11 cellular contexts compared by ENCODE assay signal in the genomic region with DNA sequence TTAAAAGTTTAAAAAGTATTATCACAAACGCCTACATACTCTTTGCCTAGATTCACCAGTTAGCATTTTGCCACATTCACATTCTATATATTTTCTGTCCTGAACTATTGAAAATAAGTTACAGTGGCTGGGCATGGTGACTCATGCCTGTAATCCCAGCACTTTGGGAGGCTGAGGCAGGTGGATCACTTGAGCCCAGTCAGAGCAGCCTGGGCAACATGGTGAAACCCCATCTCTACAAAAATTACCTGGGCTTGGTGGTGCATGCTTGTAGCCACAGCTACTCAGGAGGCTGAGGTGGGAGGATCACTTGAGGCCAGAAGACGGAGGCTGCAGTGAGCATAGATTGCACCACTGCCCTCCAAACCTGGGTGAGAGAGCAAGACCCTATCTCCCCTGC. TPM values are rescaled to one million over a fixed set of nuclear protein-coding genes. Genes with fewer than 3 reads are reported as not detected.
A peak's percentile ranks its signal among the peaks of the same experiment; 100 is the strongest.
DNase-seq lines count a peak whose midpoint lies in the region; ATAC-seq and TF ChIP-seq lines count a peak whose summit lies in the region.
"Had no signal": no experiment of that assay in that cellular context is flagged by ENCODE, and none has a peak within 500 bp of the region (broad histone marks: within the 10 kb centered on the region; RNA-seq: fewer than 3 reads in every experiment).

No MANE protein-coding gene starts in this region.

- H3K4me3 Mint-ChIP-seq in activated T-cell treated with anti-CD3 and anti-CD28 coated beads, Interleukin-2, amount 50 U/mL, for 72 hours, result peak overlapping the region; percentile 47 to 82

- TF ChIP-seq CTCF in A673 (conservative IDR thresholded peaks at IDR 0.05; ENCODE audit: low read depth, low read length), result no peak
- no peak for TF ChIP-seq CTCF in lower lobe of right lung (IDR thresholded peaks at IDR 0.05)

- intact Hi-C loops in A673 (cut with micrococcal nuclease; ENCODE audit: unreplicated experiment) (no loop called here), lower lobe of right lung (cut with DNase I) (no loop called here)

- H3K27me3 Mint-ChIP-seq in activated T-cell treated with anti-CD3 and anti-CD28 coated beads, Interleukin-2, amount 50 U/mL, for 72 hours (ENCODE audit: low read depth), result no peaks in the 10 kb centered on the region
- H3K27me3 Mint-ChIP-seq: activated naive CD8-positive, alpha-beta T cell treated with anti-CD3 and anti-CD28 coated beads, Interleukin-2, amount 10 ng/mL, durations not matched to agents 7 days and 5 days had no signal

- POLR2A ChIA-PET in A673 (lab: Charles Lee; ENCODE audit: low non-redundant PET), result no interaction called here

- CTCF ChIA-PET in A673 (lab: Charles Lee), result no interaction called here

- H3K4me1 Mint-ChIP-seq in activated T-cell treated with anti-CD3 and anti-CD28 coated beads, Interleukin-2, amount 50 U/mL, for 72 hours (ENCODE audit: low read depth), result peaks cover 58% of the 10 kb centered on the region

- peaks cover 20% of the 10 kb centered on the region for H3K36me3 ChIP-seq in A673 (ENCODE audit: insufficient read depth, low read length, poor library complexity, severe bottlenecking)
- peaks cover 33% of the 10 kb centered on the region for H3K36me3 ChIP-seq in lower lobe of right lung

- no peaks in the 10 kb centered on the region for H3K9me3 Mint-ChIP-seq in activated T-cell treated with anti-CD3 and anti-CD28 coated beads, Interleukin-2, amount 50 U/mL, for 72 hours
- H3K9me3 Mint-ChIP-seq: activated naive CD8-positive, alpha-beta T cell treated with anti-CD3 and anti-CD28 coated beads, Interleukin-2, amount 10 ng/mL, durations not matched to agents 7 days and 5 days had no signal

- H3K27ac Mint-ChIP-seq in activated T-cell treated with anti-CD3 and anti-CD28 coated beads, Interleukin-2, amount 50 U/mL, for 72 hours, result peak overlapping the region; percentile 95

- no TSS peak for BruUV-seq in A673 (replicated peaks; lab: Mats Ljungman, UMichigan)

- peak; percentile 62 for ATAC-seq in activated T-cell treated with anti-CD3 and anti-CD28 coated beads, Interleukin-2, amount 50 U/mL, for 72 hours (replicated peaks in 1 of 2)
- ATAC-seq in lower lobe of right lung, result no peak

- H3K9me3 ChIP-seq in A673 (ENCODE audit: low read depth, low read length, poor library complexity, severe bottlenecking), result no peaks in the 10 kb centered on the region
- H3K9me3 ChIP-seq in lower lobe of right lung, result no peaks in the 10 kb centered on the region

- H3K4me3 ChIP-seq in A673 (ENCODE audit: low read depth, low read length, poor library complexity, severe bottlenecking), result no peak overlapping the region
- H3K4me3 ChIP-seq in lower lobe of right lung, result no peak overlapping the region

- H3K4me1 ChIP-seq in A673 (ENCODE audit: insufficient read depth, low read length, poor library complexity, severe bottlenecking) (no peaks in the 10 kb centered on the region), lower lobe of right lung (peaks cover 56% of the 10 kb centered on the region)

- peaks cover 8 to 30% of the 10 kb centered on the region in 2 donors for H3K36me3 Mint-ChIP-seq in activated T-cell treated with anti-CD3 and anti-CD28 coated beads, Interleukin-2, amount 50 U/mL, for 72 hours (ENCODE audit: insufficient read depth in 2 of 2)

- H3K27me3 ChIP-seq in A673 (replicated peaks; ENCODE audit: insufficient read depth, low read depth, low read length, poor library complexity), result no peaks in the 10 kb centered on the region
- no peaks in the 10 kb centered on the region for H3K27me3 ChIP-seq in lower lobe of right lung (ENCODE audit: low read depth)

- no peak for DNase-seq in A673 (ENCODE audit: low spot score)
- DNase-seq in EH (ENCODE audit: low read depth), result peak; percentile 28
- DNase-seq in activated T-cell treated with anti-CD3 and anti-CD28 coated beads, Interleukin-2, amount 50 U/mL, for 72 hours, result peak; percentile 7 to 22
- DNase-seq in lower lobe of right lung, result no peak
- DNase-seq in NCI-H446 (lab: John Stamatoyannopoulos, UW), result no peak
- no peak for DNase-seq in NCI-H146 treated with DMSO at 0.1 percent for 48 hours (lab: John Stamatoyannopoulos, UW; ENCODE audit: unreplicated experiment)
- DNase-seq in cerebellar cortex (ENCODE audit: low spot score), result no peak
- DNase-seq in anterior cingulate cortex (lab: John Stamatoyannopoulos, UW), result no peak
- DNase-seq: activated naive CD8-positive, alpha-beta T cell treated with anti-CD3 and anti-CD28 coated beads, Interleukin-2, amount 10 ng/mL, durations not matched to agents 7 days and 5 days; NCI-H526; posterior cingulate gyrus had no signal

- peak overlapping the region; percentile 39 for H3K27ac ChIP-seq in A673 (ENCODE audit: low read depth, low read length, poor library complexity, severe bottlenecking)
- H3K27ac ChIP-seq in lower lobe of right lung, result peak overlapping the region; percentile 31

RNA-seq across cellular contexts. Expression of gene ARPC1A, which starts 5.3 kb away (rescaled TPM):
- 155 and 167 TPM in 2 replicates for total RNA-seq in A673 (2021)
- 10 to 100 TPM; 62.3 to 69.8 TPM for total RNA-seq in activated T-cell treated with anti-CD3 and anti-CD28 coated beads, Interleukin-2, amount 50 U/mL, for 72 hours
- total RNA-seq in lower lobe of right lung, result 109 TPM

RNA-seq across cellular contexts. Expression of gene ARPC1B, which starts 43.5 kb away (rescaled TPM):
- total RNA-seq in A673 (2021) (29.9 and 39.8 TPM in 2 replicates), lower lobe of right lung (236 TPM)
- 100 to 1,000 TPM; 202 to 208 TPM for total RNA-seq in activated T-cell treated with anti-CD3 and anti-CD28 coated beads, Interleukin-2, amount 50 U/mL, for 72 hours

RNA-seq across cellular contexts. Expression of gene MYH16, which starts 58.4 kb away (rescaled TPM):
- total RNA-seq in A673 (2021) (not detected in 2 replicates), lower lobe of right lung (not detected)
- not detected for total RNA-seq in activated T-cell treated with anti-CD3 and anti-CD28 coated beads, Interleukin-2, amount 50 U/mL, for 72 hours
- total RNA-seq: activated naive CD8-positive, alpha-beta T cell treated with anti-CD3 and anti-CD28 coated beads, Interleukin-2, amount 10 ng/mL, durations not matched to agents 7 days and 5 days had no signal

Comparison
In these comparisons a context has a peak if more than half of its experiments do, and no peak if none do; other contexts are left out.
1. DNase-seq: peak in EH (single experiment) and activated T-cell treated with anti-CD3 and anti-CD28 coated beads, Interleukin-2, amount 50 U/mL, for 72 hours (2 of 2); none in A673 (single experiment), lower lobe of right lung (single experiment), NCI-H446 (0 of 2), NCI-H146 treated with DMSO at 0.1 percent for 48 hours (single experiment), cerebellar cortex (single experiment) and anterior cingulate cortex (0 of 58).
2. ATAC-seq: peak in activated T-cell treated with anti-CD3 and anti-CD28 coated beads, Interleukin-2, amount 50 U/mL, for 72 hours (2 of 2); none in lower lobe of right lung (0 of 2).